Comparison of ENCODE assay signal across 18 cellular contexts in genomic region chr6:52548353-52548713, GRCh38. TPM values are rescaled to one million over a fixed set of nuclear protein-coding genes. Genes with fewer than 3 reads are reported as not detected.
A peak's percentile ranks its signal among the peaks of the same experiment; 100 is the strongest.
DNase-seq lines count a peak whose midpoint lies in the region; ATAC-seq, FAIRE-seq and TF ChIP-seq lines count a peak whose summit lies in the region.
"Had no signal": no experiment of that assay in that cellular context is flagged by ENCODE, and none has a peak within 500 bp of the region (broad histone marks: within the 10 kb centered on the region; RNA-seq: fewer than 3 reads in every experiment).

No MANE protein-coding gene starts in this region.

- peaks cover 84% of the 10 kb centered on the region for H3K79me2 ChIP-seq in HepG2 (ENCODE audit: insufficient read depth, low read length)

- DNase-seq in GM12891 (ENCODE audit: insufficient read length, low spot score) (no peak), NB4 (ENCODE audit: low read depth) (peak; percentile 8), ascending aorta (ENCODE audit: low spot score in 2 of 2) (no peak), HepG2 (ENCODE audit: low spot score) (no peak), T-helper 1 cell (no peak), dermis blood vessel endothelial cell (no peak)
- DNase-seq in effector memory CD4-positive, alpha-beta T cell: no peak
- no peak for DNase-seq in activated CD4-positive, alpha-beta T cell treated with anti-CD3 and anti-CD28 coated beads, Interleukin-2, amount 10 ng/mL, durations not matched to agents 24 days and 14 days
- DNase-seq: activated CD4-positive, CD25-positive, alpha-beta regulatory T cell; activated naive CD8-positive, alpha-beta T cell treated with anti-CD3 and anti-CD28 coated beads, Interleukin-2, amount 10 ng/mL, durations not matched to agents 7 days and 5 days; HCEC 1CT; left ventricle myocardium superior; NCI-H510A; PC-3; T-helper 9 cell had no signal

- H3K36me3 ChIP-seq in ascending aorta (no peaks in the 10 kb centered on the region), HepG2 (replicated peaks in 1 of 2; ENCODE audit: control insufficient read depth in 1 of 2, insufficient read depth in 2 of 2, low read length in 2 of 2) (peaks cover 4 to 15% of the 10 kb centered on the region in 2 experiments)
- H3K36me3 ChIP-seq in effector memory CD4-positive, alpha-beta T cell (ENCODE audit: control insufficient read depth, insufficient read depth, low read length): no peaks in the 10 kb centered on the region
- H3K36me3 ChIP-seq: cardiac muscle cell, esophagus muscularis mucosa, vagina had no signal

- BruUV-seq in HepG2 (replicated peaks; lab: Mats Ljungman, UMichigan): no TSS peak

- no peak for TF ChIP-seq RAD21 in HepG2 (CRISPR knock-in tag; IDR thresholded peaks at IDR 0.05)

- POLR2A ChIA-PET in HepG2 (lab: Yijun Ruan, JAX): interaction anchor here (0.8 to 4.6 kb wide), 3 partner anchors 28 to 50 kb away, joined by 3 to 24 read pairs (median 3); partner anchors contain the start of gene TRAM2

- H3K27ac ChIP-seq in ascending aorta (peak overlapping the region; percentile 41 to 43), HepG2 (ENCODE audit: extremely low read length, insufficient read depth, low read length) (peak overlapping the region; percentile 23)
- no peak overlapping the region for H3K27ac ChIP-seq in effector memory CD4-positive, alpha-beta T cell (ENCODE audit: insufficient read depth, low read length, poor library complexity, severe bottlenecking)
- H3K27ac ChIP-seq: cardiac muscle cell, vagina had no signal

- H3K27me3 Mint-ChIP-seq in activated CD4-positive, alpha-beta T cell treated with anti-CD3 and anti-CD28 coated beads, Interleukin-2, amount 10 ng/mL, durations not matched to agents 24 days and 14 days: no peaks in the 10 kb centered on the region
- H3K27me3 Mint-ChIP-seq: activated naive CD8-positive, alpha-beta T cell treated with anti-CD3 and anti-CD28 coated beads, Interleukin-2, amount 10 ng/mL, durations not matched to agents 7 days and 5 days had no signal

- TF ChIP-seq CTCF in NB4 (IDR thresholded peaks at IDR 0.05; ENCODE audit: low read depth, low read length) (no peak), ascending aorta (IDR thresholded peaks at IDR 0.05) (no peak), HepG2 (CRISPR knock-in tag; IDR thresholded peaks at IDR 0.05) (no peak)

- H3K4me3 ChIP-seq in NB4 (ENCODE audit: low read depth, low read length) (no peak overlapping the region), ascending aorta (no peak overlapping the region), HepG2 (replicated peaks in 1 of 3; ENCODE audit: insufficient read depth in 1 of 3, low read depth in 2 of 3, low read length in 3 of 3) (no peak overlapping the region)
- H3K4me3 ChIP-seq in effector memory CD4-positive, alpha-beta T cell (ENCODE audit: insufficient read depth, low read depth, low read length, poor library complexity, severe bottlenecking): no peak overlapping the region
- H3K4me3 ChIP-seq: cardiac muscle cell, esophagus muscularis mucosa, vagina had no signal

- no peak overlapping the region; the same call in 1 of the 2 replicates for H3K9ac ChIP-seq in HepG2 (ENCODE audit: insufficient read depth, low read depth, low read length)

- FAIRE-seq in GM12891 (lab: Jason Lieb, UNC) (no peak), HepG2 (lab: Jason Lieb, UNC) (no peak)

- no peak overlapping the region for H2AFZ ChIP-seq in HepG2 (ENCODE audit: low read length)

- intact Hi-C loops in ascending aorta (cut with DNase I): no loop called here
- intact Hi-C loops in HepG2 (cut with micrococcal nuclease; ENCODE audit: unreplicated experiment): no loop called here
- intact Hi-C loops in activated CD4-positive, alpha-beta T cell treated with anti-CD3 and anti-CD28 coated beads, Interleukin-2, amount 10 ng/mL, durations not matched to agents 24 days and 14 days (cut with micrococcal nuclease): no loop called here

- no peak overlapping the region for H3K4me3 Mint-ChIP-seq in activated CD4-positive, alpha-beta T cell treated with anti-CD3 and anti-CD28 coated beads, Interleukin-2, amount 10 ng/mL, durations not matched to agents 24 days and 14 days
- H3K4me3 Mint-ChIP-seq: activated naive CD8-positive, alpha-beta T cell treated with anti-CD3 and anti-CD28 coated beads, Interleukin-2, amount 10 ng/mL, durations not matched to agents 7 days and 5 days had no signal

- H3K9me3 ChIP-seq in ascending aorta: no peaks in the 10 kb centered on the region
- H3K9me3 ChIP-seq in HepG2 (ENCODE audit: low read length): no peaks in the 10 kb centered on the region
- H3K9me3 ChIP-seq in effector memory CD4-positive, alpha-beta T cell (ENCODE audit: control insufficient read depth, low read length): no peaks in the 10 kb centered on the region
- H3K9me3 ChIP-seq: esophagus muscularis mucosa, vagina had no signal

- H3K36me3 Mint-ChIP-seq in activated CD4-positive, alpha-beta T cell treated with anti-CD3 and anti-CD28 coated beads, Interleukin-2, amount 10 ng/mL, durations not matched to agents 24 days and 14 days (ENCODE audit: low read depth): no peaks in the 10 kb centered on the region
- H3K36me3 Mint-ChIP-seq: activated naive CD8-positive, alpha-beta T cell treated with anti-CD3 and anti-CD28 coated beads, Interleukin-2, amount 10 ng/mL, durations not matched to agents 7 days and 5 days had no signal

- TF ChIP-seq EP300 in HepG2 (IDR thresholded peaks at IDR 0.05; ENCODE audit: low read depth in 2 of 2, low read length in 2 of 2) (no peak), HepG2 (CRISPR knock-in tag; IDR thresholded peaks at IDR 0.05; ENCODE audit: borderline replicate concordance) (no peak)

- peaks cover 10% of the 10 kb centered on the region for H3K4me1 Mint-ChIP-seq in activated CD4-positive, alpha-beta T cell treated with anti-CD3 and anti-CD28 coated beads, Interleukin-2, amount 10 ng/mL, durations not matched to agents 24 days and 14 days
- H3K4me1 Mint-ChIP-seq: activated naive CD8-positive, alpha-beta T cell treated with anti-CD3 and anti-CD28 coated beads, Interleukin-2, amount 10 ng/mL, durations not matched to agents 7 days and 5 days had no signal

- in situ Hi-C loops in HepG2 (cut with HindIII; ENCODE audit: extremely low pct_ligation_motif_present, low pct_unique_long_range_greater_than_20kb): no loop called here

- ATAC-seq in HepG2: no peak
- ATAC-seq: left ventricle myocardium superior, PC-3 had no signal

- no peak for TF ChIP-seq POLR2A in GM12891 (IDR thresholded peaks at IDR 0.05; ENCODE audit: low read depth, low read length)
- no peak for TF ChIP-seq POLR2A in NB4 (IDR thresholded peaks at IDR 0.05; ENCODE audit: extremely low read depth, insufficient read length)
- TF ChIP-seq POLR2A in HepG2 (IDR thresholded peaks at IDR 0.05; ENCODE audit: insufficient read depth in 1 of 2, low read depth in 2 of 2, low read length in 2 of 2): no peak

- CTCF ChIA-PET in HepG2 (lab: Yijun Ruan, JAX; ENCODE audit: low intra/inter-chr PET ratio, low total read pairs): no interaction called here

- H3K9me3 Mint-ChIP-seq in activated CD4-positive, alpha-beta T cell treated with anti-CD3 and anti-CD28 coated beads, Interleukin-2, amount 10 ng/mL, durations not matched to agents 24 days and 14 days: no peaks in the 10 kb centered on the region
- H3K9me3 Mint-ChIP-seq: activated naive CD8-positive, alpha-beta T cell treated with anti-CD3 and anti-CD28 coated beads, Interleukin-2, amount 10 ng/mL, durations not matched to agents 7 days and 5 days had no signal

- H3K4me2 ChIP-seq in HepG2 (ENCODE audit: low read depth, low read length): no peak overlapping the region; the same call in 1 of the 2 replicates

- H3K27me3 ChIP-seq in ascending aorta: no peaks in the 10 kb centered on the region
- no peaks in the 10 kb centered on the region for H3K27me3 ChIP-seq in HepG2 (ENCODE audit: control insufficient read depth in 1 of 2, insufficient read depth in 2 of 2, low read length in 2 of 2)
- H3K27me3 ChIP-seq in effector memory CD4-positive, alpha-beta T cell (replicated peaks; ENCODE audit: control insufficient read depth, insufficient read depth, low read length, poor library complexity, severe bottlenecking): no peaks in the 10 kb centered on the region
- H3K27me3 ChIP-seq: cardiac muscle cell, esophagus muscularis mucosa, vagina had no signal

- H4K20me1 ChIP-seq in HepG2 (ENCODE audit: insufficient read depth, low read length): peaks cover 13% of the 10 kb centered on the region

- H3K27ac Mint-ChIP-seq in activated CD4-positive, alpha-beta T cell treated with anti-CD3 and anti-CD28 coated beads, Interleukin-2, amount 10 ng/mL, durations not matched to agents 24 days and 14 days: no peak overlapping the region
- H3K27ac Mint-ChIP-seq: activated naive CD8-positive, alpha-beta T cell treated with anti-CD3 and anti-CD28 coated beads, Interleukin-2, amount 10 ng/mL, durations not matched to agents 7 days and 5 days had no signal

- whole genome bisulfite sequencing in HepG2 (ENCODE audit: low lambda C conversion rate): 90% methylated on average over 7 of the region's 7 CpGs

- peaks cover 29 to 83% of the 10 kb centered on the region in 2 donors for H3K4me1 ChIP-seq in ascending aorta
- peaks cover 100% of the 10 kb centered on the region for H3K4me1 ChIP-seq in HepG2 (ENCODE audit: insufficient read depth, low read length)
- H3K4me1 ChIP-seq in effector memory CD4-positive, alpha-beta T cell (ENCODE audit: control insufficient read depth, insufficient read depth, low read length, poor library complexity, severe bottlenecking): no peaks in the 10 kb centered on the region

RNA-seq across cellular contexts. Expression of gene TRAM2, which starts 28.5 kb away (rescaled TPM):
- 7.5 TPM for polyA plus RNA-seq in GM12891 (2012; ENCODE audit: low read depth, missing spikeins)
- total RNA-seq in ascending aorta (32.6 TPM), HepG2 (2016; rRNA removed; fragmentation: Illumina TruSeq; extraction: Trizol) (40.5 and 49.1 TPM in 2 replicates), dermis blood vessel endothelial cell (30.6 and 51.3 TPM in 2 replicates)
- 4.0 and 4.7 TPM in 2 replicates for total RNA-seq in HepG2 (2016; cell fraction: cytosol; rRNA removed; fragmentation: Illumina TruSeq; extraction: Trizol; ENCODE audit: low read depth)
- 36.8 and 47.0 TPM in 2 replicates for total RNA-seq in HepG2 (2016; cell fraction: insoluble cytoplasmic fraction; rRNA removed; fragmentation: Illumina TruSeq; extraction: Trizol)
- total RNA-seq in HepG2 (2016; cell fraction: membrane; rRNA removed; fragmentation: Illumina TruSeq; extraction: Trizol): 24.9 and 25.7 TPM in 2 replicates
- total RNA-seq in HepG2 (2016; cell fraction: nucleus; rRNA removed; fragmentation: Illumina TruSeq; extraction: Trizol): 50.0 and 60.1 TPM in 2 replicates
- polyA plus RNA-seq in HepG2 (2011; rRNA removed): 68.2 and 72.5 TPM in 2 replicates
- 51.1 and 62.3 TPM in 2 replicates for polyA plus RNA-seq in HepG2 (2011; cell fraction: cytosol; rRNA removed)
- 100.0 and 109 TPM in 2 replicates for polyA plus RNA-seq in HepG2 (2011; cell fraction: nucleus; rRNA removed)
- 42.0 and 55.5 TPM in 2 replicates for polyA plus RNA-seq in HepG2 (2012)
- polyA plus RNA-seq in HepG2 (2016; cell fraction: cytosol; fragmentation: Illumina TruSeq; extraction: Trizol; ENCODE audit: low read depth): 2.3 and 2.5 TPM in 2 replicates
- polyA plus RNA-seq in HepG2 (2016; cell fraction: insoluble cytoplasmic fraction; fragmentation: Illumina TruSeq; extraction: Trizol; ENCODE audit: low read depth): 27.8 and 31.3 TPM in 2 replicates
- polyA plus RNA-seq in HepG2 (2016; cell fraction: membrane; fragmentation: Illumina TruSeq; extraction: Trizol; ENCODE audit: low read depth): 11.1 and 12.4 TPM in 2 replicates
- 72.8 and 73.2 TPM in 2 replicates for polyA plus RNA-seq in HepG2 (2016; cell fraction: nucleus; fragmentation: Illumina TruSeq; extraction: Trizol; ENCODE audit: insufficient read depth, low read depth)
- 21.3 and 119 TPM in 2 replicates for polyA minus RNA-seq in HepG2 (2011; rRNA and poly(A)+ RNA removed; ENCODE audit: low replicate concordance)
- polyA minus RNA-seq in HepG2 (2011; cell fraction: cytosol; rRNA and poly(A)+ RNA removed): 67.1 and 80.2 TPM in 2 replicates
- 60.0 and 64.5 TPM in 2 replicates for polyA minus RNA-seq in HepG2 (2011; cell fraction: nucleus; rRNA and poly(A)+ RNA removed)
- 2.6 TPM in 2 replicates for total RNA-seq in activated CD4-positive, alpha-beta T cell treated with anti-CD3 and anti-CD28 coated beads, Interleukin-2, amount 10 ng/mL, durations not matched to agents 24 days and 14 days
